In the genomic region with DNA sequence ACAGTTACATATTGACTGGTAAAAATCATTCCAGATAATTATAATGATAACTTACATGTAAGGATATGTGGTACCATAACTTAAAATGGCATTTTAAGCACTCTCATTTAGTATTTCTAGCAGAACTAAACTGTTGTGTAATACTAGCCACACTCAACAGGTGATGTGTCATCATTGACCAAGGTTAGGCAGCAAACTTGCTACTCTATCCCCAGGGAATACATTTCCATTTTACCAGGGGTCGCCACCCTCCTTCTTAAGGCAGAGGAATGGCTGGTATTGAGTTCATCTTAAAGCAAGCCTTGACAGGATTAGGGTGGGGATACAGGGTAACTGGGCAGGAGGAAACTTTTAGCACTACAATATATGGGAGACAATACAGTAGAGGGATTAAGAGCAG, we compare ENCODE assay signal across 20 cellular contexts.
A peak's percentile ranks its signal among the peaks of the same experiment; 100 is the strongest.
DNase-seq lines count a peak whose midpoint lies in the region; ATAC-seq and TF ChIP-seq lines count a peak whose summit lies in the region.
"Had no signal": no experiment of that assay in that cellular context is flagged by ENCODE, and none has a peak within 500 bp of the region (broad histone marks: within the 10 kb centered on the region; RNA-seq: fewer than 3 reads in every experiment).

No MANE protein-coding gene starts in this region.

- no peak for TF ChIP-seq POLR2A in NB4 (IDR thresholded peaks at IDR 0.05; ENCODE audit: extremely low read depth, insufficient read length)

- no peaks in the 10 kb centered on the region for H3K27me3 Mint-ChIP-seq in endodermal cell (ENCODE audit: insufficient read depth)
- no peaks in the 10 kb centered on the region for H3K27me3 Mint-ChIP-seq in CD4-positive, alpha-beta memory T cell
- H3K27me3 Mint-ChIP-seq: B cell; CD4-positive, CD25-positive, alpha-beta regulatory T cell had no signal

- no peaks in the 10 kb centered on the region for H3K36me3 ChIP-seq in endodermal cell (ENCODE audit: control insufficient read depth, insufficient read depth, low read length)
- no peaks in the 10 kb centered on the region for H3K36me3 ChIP-seq in CD4-positive, alpha-beta memory T cell (ENCODE audit: insufficient read depth, low read length)

- DNase-seq in DMS53 (lab: John Stamatoyannopoulos, UW) = peak; percentile 20
- no peak for DNase-seq in DMS53 treated with DMSO at 0.1 percent for 48 hours (lab: John Stamatoyannopoulos, UW; ENCODE audit: unreplicated experiment)
- peak; percentile 3 for DNase-seq in NB4 (ENCODE audit: low read depth)
- DNase-seq in endodermal cell = no peak
- DNase-seq in kidney tubule cell (ENCODE audit: low spot score) = peak; percentile 19
- no peak for DNase-seq in CD4-positive, alpha-beta memory T cell
- DNase-seq in SK-N-DZ (ENCODE audit: low spot score) = no peak
- DNase-seq: CD4-positive, CD25-positive, alpha-beta regulatory T cell; NCI-H1105 treated with DMSO at 0.1 percent for 48 hours; NCI-H187; NCI-H2171; NCI-H510A; NCI-H774 had no signal

- H3K4me1 Mint-ChIP-seq in endodermal cell = peaks cover 28% of the 10 kb centered on the region
- H3K4me1 Mint-ChIP-seq in CD4-positive, alpha-beta memory T cell = no peaks in the 10 kb centered on the region
- H3K4me1 Mint-ChIP-seq: B cell; CD4-positive, CD25-positive, alpha-beta regulatory T cell had no signal

- 71% methylated on average over 1 of the region's 1 CpG; no CpG with 5 or more reads in 1 of the 2 experiments for WGBS in endodermal cell (ENCODE audit: insufficient coverage in 1 of 2, insufficient read length in 1 of 2), 2 experiments

- TF ChIP-seq CTCF in NB4 (IDR thresholded peaks at IDR 0.05; ENCODE audit: low read depth, low read length) = no peak
- no peak for TF ChIP-seq CTCF in endodermal cell (conservative IDR thresholded peaks at IDR 0.05)

- H3K9me3 Mint-ChIP-seq in endodermal cell = peaks cover 7% of the 10 kb centered on the region
- peaks cover 0 to 7% (median 3%) of the 10 kb centered on the region in 8 donors for H3K9me3 Mint-ChIP-seq in CD4-positive, alpha-beta memory T cell

- intact Hi-C loops in CD4-positive, alpha-beta memory T cell (cut with micrococcal nuclease) = no loop called here

- peaks cover 13% of the 10 kb centered on the region for H3K4me1 ChIP-seq in endodermal cell (ENCODE audit: control insufficient read depth, insufficient read depth, low read length)
- no peaks in the 10 kb centered on the region for H3K4me1 ChIP-seq in CD4-positive, alpha-beta memory T cell (ENCODE audit: insufficient read depth, low read length)

- no peaks in the 10 kb centered on the region for H3K27me3 ChIP-seq in endodermal cell (ENCODE audit: control insufficient read depth, insufficient read depth, low read length, poor library complexity, severe bottlenecking)
- H3K27me3 ChIP-seq in CD4-positive, alpha-beta memory T cell (ENCODE audit: insufficient read depth, low read length) = no peaks in the 10 kb centered on the region

- no peak overlapping the region for H3K4me3 ChIP-seq in NB4 (ENCODE audit: low read depth, low read length)
- H3K4me3 ChIP-seq in endodermal cell (ENCODE audit: low read length) = peak overlapping the region; percentile 15
- H3K4me3 ChIP-seq in CD4-positive, alpha-beta memory T cell (ENCODE audit: low read length in 2 of 2) = no peak overlapping the region
- H3K4me3 ChIP-seq: GM23338, SK-N-MC had no signal

- CTCF ChIA-PET in CD4-positive, alpha-beta memory T cell (lab: Charles Lee; ENCODE audit: partially characterized antibody) = no interaction called here

- ATAC-seq in GM18520 (IDR thresholded peaks at IDR 0.05; ENCODE audit: unreplicated experiment) = no peak
- ATAC-seq: GM23338, HCT116, Right ventricle myocardium inferior had no signal

- peaks cover 3% of the 10 kb centered on the region for H3K36me3 Mint-ChIP-seq in endodermal cell (ENCODE audit: low read depth)
- no peaks in the 10 kb centered on the region for H3K36me3 Mint-ChIP-seq in CD4-positive, alpha-beta memory T cell
- H3K36me3 Mint-ChIP-seq: CD4-positive, CD25-positive, alpha-beta regulatory T cell had no signal

- H3K9ac ChIP-seq in endodermal cell (ENCODE audit: extremely low read depth, low read length, poor library complexity, severe bottlenecking) = no peak overlapping the region

- H3K9me3 ChIP-seq in endodermal cell (ENCODE audit: control insufficient read depth, low read length) = no peaks in the 10 kb centered on the region
- H3K9me3 ChIP-seq in CD4-positive, alpha-beta memory T cell (ENCODE audit: control insufficient read depth in 1 of 2, low read length in 2 of 2) = no peaks in the 10 kb centered on the region

- H3K27ac ChIP-seq in endodermal cell (ENCODE audit: low read depth, low read length) = no peak overlapping the region
- H3K27ac ChIP-seq in CD4-positive, alpha-beta memory T cell (ENCODE audit: low read depth, low read length) = no peak overlapping the region
- H3K27ac ChIP-seq: 22Rv1, SK-N-MC had no signal

- no peak overlapping the region for H3K4me3 Mint-ChIP-seq in endodermal cell
- no peak overlapping the region for H3K4me3 Mint-ChIP-seq in CD4-positive, alpha-beta memory T cell
- H3K4me3 Mint-ChIP-seq: B cell; CD4-positive, CD25-positive, alpha-beta regulatory T cell; GM23338 had no signal

- POLR2A ChIA-PET in CD4-positive, alpha-beta memory T cell (lab: Charles Lee; ENCODE audit: partially characterized antibody) = no interaction called here

- H3K27ac Mint-ChIP-seq in endodermal cell = no peak overlapping the region
- no peak overlapping the region for H3K27ac Mint-ChIP-seq in CD4-positive, alpha-beta memory T cell
- H3K27ac Mint-ChIP-seq: B cell; CD4-positive, CD25-positive, alpha-beta regulatory T cell; GM23338 had no signal

Comparison
In these comparisons a context has a peak if more than half of its experiments do, and no peak if none do; other contexts are left out.
1. DNase-seq: peak in DMS53 (single experiment), NB4 (single experiment) and kidney tubule cell (single experiment); none in DMS53 treated with DMSO at 0.1 percent for 48 hours (single experiment), endodermal cell (single experiment), CD4-positive, alpha-beta memory T cell (0 of 5) and SK-N-DZ (single experiment).